ENCODE assay signal across 17 cellular contexts in the genomic region with DNA sequence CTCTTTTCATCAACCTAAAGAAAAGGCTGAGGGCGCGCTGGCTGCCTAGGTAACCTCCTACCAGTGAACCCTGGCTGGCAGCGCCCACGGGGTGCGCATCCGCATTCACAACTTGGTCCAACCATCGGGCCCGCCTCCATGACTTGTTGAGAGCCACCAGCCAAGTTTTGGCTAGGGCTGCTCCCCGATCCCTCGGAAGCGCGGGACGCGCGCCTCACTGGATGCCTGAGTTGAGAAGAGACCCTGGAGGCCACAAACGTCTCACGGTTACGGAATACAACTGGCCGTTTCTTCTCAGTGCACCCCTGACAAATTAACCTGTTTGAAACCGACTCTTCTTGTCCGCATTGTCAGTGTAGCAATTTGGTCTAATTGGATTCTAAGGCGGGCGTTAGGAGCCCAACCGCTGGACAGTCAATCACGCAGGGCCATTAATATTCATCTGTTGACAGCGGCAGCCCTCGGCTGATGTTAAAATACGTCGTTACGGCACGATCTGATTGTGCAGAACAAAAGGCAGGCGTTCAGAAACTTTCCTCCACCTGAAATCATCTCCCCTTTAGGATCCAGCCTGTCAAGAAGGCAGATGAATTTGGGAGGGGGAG. TPM values are rescaled to one million over a fixed set of nuclear protein-coding genes. Genes with fewer than 3 reads are reported as not detected.
DNase-seq lines count a peak whose midpoint lies in the region; FAIRE-seq lines count a peak whose summit lies in the region.
"Had no signal": no experiment of that assay in that cellular context is flagged by ENCODE, and none has a peak within 500 bp of the region (broad histone marks: within the 10 kb centered on the region; RNA-seq: fewer than 3 reads in every experiment).

No MANE protein-coding gene starts in this region.

- H3K36me3 ChIP-seq in HAP-1 (replicated peaks) = peaks cover 8% of the 10 kb centered on the region; the same call in 1 of the 2 replicates
- H3K36me3 ChIP-seq in iPS DF 6.9 (ENCODE audit: control insufficient read depth, insufficient read depth, low read length) = no peaks in the 10 kb centered on the region
- no peaks in the 10 kb centered on the region for H3K36me3 ChIP-seq in neuron (ENCODE audit: insufficient read depth, low read length)
- H3K36me3 ChIP-seq: SJCRH30 had no signal

- H3K4me3 Mint-ChIP-seq in activated CD4-positive, alpha-beta T cell treated with anti-CD3 and anti-CD28 coated beads, Interleukin-2, amount 10 ng/mL, durations not matched to agents 24 days and 14 days = peak overlapping the region; percentile 39

- H3K4me1 Mint-ChIP-seq in activated CD4-positive, alpha-beta T cell treated with anti-CD3 and anti-CD28 coated beads, Interleukin-2, amount 10 ng/mL, durations not matched to agents 24 days and 14 days = peaks cover 2% of the 10 kb centered on the region

- H3K4me1 ChIP-seq in HAP-1 (peaks cover 76% of the 10 kb centered on the region), iPS DF 6.9 (ENCODE audit: control insufficient read depth, insufficient read depth, low read length) (peaks cover 3% of the 10 kb centered on the region; the same call in 1 of the 2 replicates), neuron (ENCODE audit: insufficient read depth, low read length) (peaks cover 11% of the 10 kb centered on the region)

- no CpG with 5 or more reads among the region's 32 CpGs for WGBS in iPS DF 6.9 (ENCODE audit: insufficient coverage, insufficient read length)

- no peaks in the 10 kb centered on the region for H3K9me3 ChIP-seq in HAP-1
- H3K9me3 ChIP-seq in iPS DF 6.9 (ENCODE audit: control insufficient read depth, insufficient read depth, low read length) = no peaks in the 10 kb centered on the region
- no peaks in the 10 kb centered on the region for H3K9me3 ChIP-seq in neuron (ENCODE audit: low read length)
- H3K9me3 ChIP-seq: SJCRH30 had no signal

- no peak overlapping the region for H3K27ac ChIP-seq in iPS DF 6.9 (ENCODE audit: low read length)
- H3K27ac ChIP-seq: HL-60, SJCRH30, skin epidermis had no signal

- in situ Hi-C loops in HAP-1 (cut with MboI; ENCODE audit: low sequenced_read_pairs) = no loop called here

- H3K4me3 ChIP-seq in HAP-1 = peak overlapping the region; percentile 50
- H3K4me3 ChIP-seq in iPS DF 6.9 (ENCODE audit: low read length) = peak overlapping the region; percentile 42; the same call in 1 of the 2 replicates
- peak overlapping the region; percentile 51 for H3K4me3 ChIP-seq in neuron (ENCODE audit: low read length)
- H3K4me3 ChIP-seq: SJCRH30 had no signal

- intact Hi-C loops in activated CD4-positive, alpha-beta T cell treated with anti-CD3 and anti-CD28 coated beads, Interleukin-2, amount 10 ng/mL, durations not matched to agents 24 days and 14 days (cut with micrococcal nuclease) = no loop called here

- H3K27me3 ChIP-seq in HAP-1 (ENCODE audit: low read depth) (no peaks in the 10 kb centered on the region), iPS DF 6.9 (ENCODE audit: control insufficient read depth, insufficient read depth, low read length) (peaks cover 2% of the 10 kb centered on the region; the same call in 1 of the 2 replicates), neuron (ENCODE audit: insufficient read depth, low read length) (no peaks in the 10 kb centered on the region)
- H3K27me3 ChIP-seq: SJCRH30 had no signal

- H2AFZ ChIP-seq in neuron (ENCODE audit: low read depth, low read length) = no peak overlapping the region

- peaks cover 43% of the 10 kb centered on the region for H3K27me3 Mint-ChIP-seq in activated CD4-positive, alpha-beta T cell treated with anti-CD3 and anti-CD28 coated beads, Interleukin-2, amount 10 ng/mL, durations not matched to agents 24 days and 14 days

- no peaks in the 10 kb centered on the region for H3K9me3 Mint-ChIP-seq in activated CD4-positive, alpha-beta T cell treated with anti-CD3 and anti-CD28 coated beads, Interleukin-2, amount 10 ng/mL, durations not matched to agents 24 days and 14 days

- H3K27ac Mint-ChIP-seq in activated CD4-positive, alpha-beta T cell treated with anti-CD3 and anti-CD28 coated beads, Interleukin-2, amount 10 ng/mL, durations not matched to agents 24 days and 14 days = no peak overlapping the region

- FAIRE-seq in RCC 7860 (lab: Jason Lieb, UNC) = no peak
- FAIRE-seq: A204.1 had no signal

- DNase-seq in activated CD4-positive, alpha-beta T cell treated with anti-CD3 and anti-CD28 coated beads, Interleukin-2, amount 10 ng/mL, durations not matched to agents 24 days and 14 days = no peak
- no peak for DNase-seq in activated CD4-positive, alpha-beta T cell treated with anti-CD3 and anti-CD28 coated beads for 48 hours
- peak; percentile 35 to 60 for DNase-seq in HAP-1 (ENCODE audit: low spot score in 2 of 2)
- no peak for DNase-seq in iPS DF 6.9 (ENCODE audit: low read depth, low spot score)
- no peak for DNase-seq in RCC 7860 (ENCODE audit: low spot score)
- DNase-seq in DMS53 treated with DMSO at 0.1 percent for 48 hours (lab: John Stamatoyannopoulos, UW; ENCODE audit: unreplicated experiment) = no peak
- no peak for DNase-seq in NCI-H446 treated with DMSO at 0.1 percent for 48 hours (lab: John Stamatoyannopoulos, UW)
- DNase-seq: aorta, islet precursor cell, NCI-H2029 treated with DMSO at 0.1 percent for 48 hours, SJCRH30, substantia nigra had no signal

- no peaks in the 10 kb centered on the region for H3K36me3 Mint-ChIP-seq in activated CD4-positive, alpha-beta T cell treated with anti-CD3 and anti-CD28 coated beads, Interleukin-2, amount 10 ng/mL, durations not matched to agents 24 days and 14 days (ENCODE audit: low read depth)

RNA-seq across cellular contexts. Expression of a gene that starts 1.3 kb away (rescaled TPM):
- total RNA-seq in activated CD4-positive, alpha-beta T cell treated with anti-CD3 and anti-CD28 coated beads, Interleukin-2, amount 10 ng/mL, durations not matched to agents 24 days and 14 days = 0.21 and 0.40 TPM in 2 replicates
- total RNA-seq: myocyte had no signal

Comparison
In these comparisons a context has a peak if more than half of its experiments do, and no peak if none do; other contexts are left out.
1. DNase-seq: peak in HAP-1 (2 of 2); none in activated CD4-positive, alpha-beta T cell treated with anti-CD3 and anti-CD28 coated beads, Interleukin-2, amount 10 ng/mL, durations not matched to agents 24 days and 14 days (single experiment), activated CD4-positive, alpha-beta T cell treated with anti-CD3 and anti-CD28 coated beads for 48 hours (single experiment), iPS DF 6.9 (single experiment), RCC 7860 (single experiment), DMS53 treated with DMSO at 0.1 percent for 48 hours (single experiment) and NCI-H446 treated with DMSO at 0.1 percent for 48 hours (single experiment).
2. Peak in every context shown above with its lines, with median percentiles within 50 percentile points of each other: H3K4me3 ChIP-seq.